In genomic region chr6:75267461-75267860, GRCh38 we compare ENCODE assay signal across 2 cellular contexts.
TF ChIP-seq lines count a peak whose summit lies in the region.

No MANE protein-coding gene starts in this region.

TF ChIP-seq in A549, 52 proteins besides CTCF, POLR2A, EP300 and RAD21:
- no peak for TF ChIP-seq KDM1A (IDR thresholded peaks at IDR 0.05; ENCODE audit: low read depth)
- no peak for TF ChIP-seq FOSB (CRISPR knock-in tag; IDR thresholded peaks at IDR 0.05)
- TF ChIP-seq RARB (CRISPR knock-in tag; IDR thresholded peaks at IDR 0.05) = no peak
- TF ChIP-seq HMGXB4 (CRISPR knock-in tag; IDR thresholded peaks at IDR 0.05; ENCODE audit: borderline replicate concordance) = no peak
- TF ChIP-seq ZSCAN20 (CRISPR knock-in tag; IDR thresholded peaks at IDR 0.05) = no peak
- no peak for TF ChIP-seq PHF8 (IDR thresholded peaks at IDR 0.05; ENCODE audit: borderline replicate concordance, low read depth)
- TF ChIP-seq CBX8 (IDR thresholded peaks at IDR 0.05) = no peak
TF ChIP-seq in A549: peak in this region for 0.

TF ChIP-seq in H1, 55 proteins besides CTCF, POLR2A, EP300 and RAD21:
- TF ChIP-seq BRCA1 (IDR thresholded peaks at IDR 0.05; ENCODE audit: low read depth, low read length) (no peak), TEAD4 (IDR thresholded peaks at IDR 0.05; ENCODE audit: low read depth, low read length) (no peak), CBX5 (IDR thresholded peaks at IDR 0.05; ENCODE audit: low read depth, low read length) (no peak), SUZ12 (IDR thresholded peaks at IDR 0.05; ENCODE audit: low read length) (no peak), TAF7 (optimal IDR thresholded peaks at IDR 0.05; ENCODE audit: borderline replicate concordance, low read depth, low read length) (no peak), CHD7 (IDR thresholded peaks at IDR 0.05; ENCODE audit: insufficient replicate concordance, low read length) (no peak), RXRA (IDR thresholded peaks at IDR 0.05; ENCODE audit: insufficient read depth, low read depth, low read length) (no peak), CTBP2 (IDR thresholded peaks at IDR 0.05; ENCODE audit: borderline replicate concordance, insufficient read depth, insufficient read length, low read length) (no peak), SP1 (IDR thresholded peaks at IDR 0.05; ENCODE audit: low read depth, low read length) (no peak), EZH2 (IDR thresholded peaks at IDR 0.05; ENCODE audit: low read depth, low read length, severe bottlenecking) (no peak), SIX5 (IDR thresholded peaks at IDR 0.05; ENCODE audit: low read depth, low read length) (no peak), POLR2AphosphoS5 (IDR thresholded peaks at IDR 0.05; ENCODE audit: low read depth, low read length) (no peak), CBX8 (IDR thresholded peaks at IDR 0.05; ENCODE audit: borderline replicate concordance, low read depth, low read length) (no peak), TCF12 (IDR thresholded peaks at IDR 0.05; ENCODE audit: low read depth, low read length) (no peak), HDAC6 (IDR thresholded peaks at IDR 0.05; ENCODE audit: low read depth, low read length) (no peak), CEBPB (IDR thresholded peaks at IDR 0.05; ENCODE audit: low read depth, low read length) (no peak), CREB1 (IDR thresholded peaks at IDR 0.05) (no peak)
- TF ChIP-seq, protein P1, sequence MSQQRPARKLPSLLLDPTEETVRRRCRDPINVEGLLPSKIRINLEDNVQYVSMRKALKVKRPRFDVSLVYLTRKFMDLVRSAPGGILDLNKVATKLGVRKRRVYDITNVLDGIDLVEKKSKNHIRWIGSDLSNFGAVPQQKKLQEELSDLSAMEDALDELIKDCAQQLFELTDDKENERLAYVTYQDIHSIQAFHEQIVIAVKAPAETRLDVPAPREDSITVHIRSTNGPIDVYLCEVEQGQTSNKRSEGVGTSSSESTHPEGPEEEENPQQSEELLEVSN (IDR thresholded peaks at IDR 0.05) = no peak
